ENCODE assay signal across 29 cellular contexts in the genomic region with DNA sequence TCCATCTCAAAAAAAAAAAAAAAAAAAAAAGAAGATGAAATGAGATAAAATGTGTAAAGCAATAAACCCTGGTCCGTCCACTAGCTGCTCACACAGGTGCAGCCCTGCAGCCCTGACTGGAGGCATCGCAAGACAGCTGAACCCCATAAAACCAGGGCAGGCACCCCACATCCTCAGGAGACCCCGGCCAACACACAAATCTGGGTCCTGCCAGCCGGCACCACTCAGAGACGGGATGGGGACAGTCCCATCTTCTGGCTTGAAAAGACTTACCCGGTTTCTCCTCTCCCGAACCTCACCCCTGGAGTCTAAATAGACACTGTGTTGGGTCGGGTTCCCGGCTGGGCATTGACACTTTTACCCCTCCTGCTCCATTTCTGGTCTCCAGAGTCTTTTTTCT.
"Had no signal": no experiment of that assay in that cellular context is flagged by ENCODE, and none has a peak within 500 bp of the region (broad histone marks: within the 10 kb centered on the region; RNA-seq: fewer than 3 reads in every experiment).

No MANE protein-coding gene starts in this region.

- H3K36me3 Mint-ChIP-seq: mesothelial cell of epicardium; naive B cell; natural killer cell; neural progenitor cell; stimulated activated naive B cell treated with anti-CD40 and anti-IgM and Interleukin-4, amounts not matched to agents 10 μg/mL and 1 μg/mL and 100 μg/mL, for 72 hours had no signal

- DNase-seq: heart right ventricle; islet precursor cell; left ventricle myocardium inferior; mesendoderm; naive B cell; natural killer cell; nephron progenitor cell; occipital lobe; retina; stimulated activated CD4-positive, alpha-beta T cell treated with anti-CD3 and anti-CD28 coated beads, Interleukin-12 subunit alpha, Interleukin-12 subunit beta, amount 100 ng/mL, for 4 hours; stimulated activated CD4-positive, alpha-beta T cell treated with anti-CD3 and anti-CD28 coated beads, Interleukin-15, amount 100 ng/mL, for 24 hours; stimulated activated CD4-positive, alpha-beta T cell treated with anti-CD3 and anti-CD28 coated beads, Interleukin-2, amount 100 ng/mL, for 24 hours; stimulated activated CD4-positive, alpha-beta T cell treated with anti-CD3 and anti-CD28 coated beads, Interleukin-4, amount 100 ng/mL, for 1 hour; stimulated activated naive B cell treated with anti-CD40 and anti-IgM and Interleukin-4, amounts not matched to agents 10 μg/mL and 1 μg/mL and 100 μg/mL, for 72 hours; stimulated activated naive CD8-positive, alpha-beta T cell treated with anti-CD3 and anti-CD28 coated beads, Interleukin-15, Interleukin-2, amounts not matched to agents 100 U/mL and 50 U/mL, for 24 hours; stomach; testis; thyroid gland; transverse colon; upper lobe of left lung had no signal

- H3K4me1 Mint-ChIP-seq: mesothelial cell of epicardium; neural progenitor cell; stimulated activated naive B cell treated with anti-CD40 and anti-IgM and Interleukin-4, amounts not matched to agents 10 μg/mL and 1 μg/mL and 100 μg/mL, for 72 hours had no signal

- H3K27ac ChIP-seq: heart right ventricle, hepatocyte, left ventricle myocardium inferior, neural progenitor cell, neutrophil, ovary, prostate gland, skin epidermis, stomach, testis, thyroid gland, transverse colon, upper lobe of left lung had no signal

- H3K27me3 ChIP-seq: neural progenitor cell, ovary, testis, thyroid gland, upper lobe of left lung had no signal

- H3K9me3 ChIP-seq: heart right ventricle, left ventricle myocardium inferior, neutrophil, ovary, prostate gland, stomach, testis, thyroid gland, transverse colon, upper lobe of left lung had no signal

- H3K4me1 ChIP-seq: stomach, thyroid gland, transverse colon, upper lobe of left lung had no signal

- H3K36me3 ChIP-seq: heart right ventricle, left ventricle myocardium inferior, neural progenitor cell, neutrophil, ovary, prostate gland, stomach, thyroid gland, transverse colon, upper lobe of left lung had no signal

- H3K27ac Mint-ChIP-seq: mesothelial cell of epicardium; naive B cell; natural killer cell; nephron progenitor cell; neural progenitor cell; stimulated activated naive B cell treated with anti-CD40 and anti-IgM and Interleukin-4, amounts not matched to agents 10 μg/mL and 1 μg/mL and 100 μg/mL, for 72 hours had no signal

- H3K9me3 Mint-ChIP-seq: natural killer cell; stimulated activated naive B cell treated with anti-CD40 and anti-IgM and Interleukin-4, amounts not matched to agents 10 μg/mL and 1 μg/mL and 100 μg/mL, for 72 hours had no signal

- H3K4me3 Mint-ChIP-seq: mesothelial cell of epicardium; natural killer cell; nephron progenitor cell; neural progenitor cell; stimulated activated naive B cell treated with anti-CD40 and anti-IgM and Interleukin-4, amounts not matched to agents 10 μg/mL and 1 μg/mL and 100 μg/mL, for 72 hours had no signal

- ATAC-seq: heart right ventricle; natural killer cell; right cardiac atrium; stimulated activated naive B cell treated with anti-CD40 and anti-IgM and Interleukin-4, amounts not matched to agents 10 μg/mL and 1 μg/mL and 100 μg/mL, for 72 hours; stimulated activated naive CD8-positive, alpha-beta T cell treated with anti-CD3 and anti-CD28 coated beads, Interleukin-15, Interleukin-2, amounts not matched to agents 100 U/mL and 50 U/mL, for 24 hours had no signal

- H3K4me3 ChIP-seq: heart right ventricle, hepatocyte, left ventricle myocardium inferior, lung, neural progenitor cell, ovary, prostate gland, skin epidermis, stomach, testis, thyroid gland, transverse colon, upper lobe of left lung had no signal
